In the genomic region with DNA sequence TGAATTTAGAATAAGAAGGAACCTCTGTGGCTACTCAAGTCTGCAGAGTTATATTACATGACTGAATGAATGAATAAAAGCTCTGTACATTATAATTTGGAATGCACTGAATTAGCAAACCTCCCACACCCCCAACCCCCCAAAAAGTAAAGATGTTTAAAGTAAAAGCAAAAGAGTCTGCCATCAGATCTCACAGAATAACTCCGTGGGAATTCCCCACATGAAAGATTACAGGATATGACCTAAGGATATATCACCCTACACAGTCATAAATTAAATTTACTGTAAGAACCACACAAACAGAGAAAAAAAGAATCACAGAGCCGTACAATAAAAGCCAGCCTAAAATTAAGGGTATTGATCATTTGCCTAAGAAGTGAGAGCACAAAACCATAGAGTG, we compare ENCODE assay signal across 10 cellular contexts.
DNase-seq lines count a peak whose midpoint lies in the region; ATAC-seq, FAIRE-seq and TF ChIP-seq lines count a peak whose summit lies in the region.
"Had no signal": no experiment of that assay in that cellular context is flagged by ENCODE, and none has a peak within 500 bp of the region (broad histone marks: within the 10 kb centered on the region; RNA-seq: fewer than 3 reads in every experiment).

No MANE protein-coding gene starts in this region.

- H3K4me1 ChIP-seq in adipocyte (ENCODE audit: control insufficient read depth, insufficient read depth, low read length) (no peaks in the 10 kb centered on the region), pancreas (no peaks in the 10 kb centered on the region)

- H3K4me3 ChIP-seq in adipocyte (ENCODE audit: low read length) (no peak overlapping the region), pancreas (no peak overlapping the region)

- H3K27ac ChIP-seq in pancreas = no peak overlapping the region

- ATAC-seq in GM19452 (IDR thresholded peaks at IDR 0.05; ENCODE audit: unreplicated experiment) (peak; percentile 66), HG03520 (IDR thresholded peaks at IDR 0.05; ENCODE audit: unreplicated experiment) (peak; percentile 65), pancreas (no peak)
- ATAC-seq: WTC11 had no signal

- whole genome bisulfite sequencing in pancreas, 2 donors = 27 to 37% methylated on average over 2 of the region's 2 CpGs

- peak; percentile 28 for DNase-seq in adipocyte (ENCODE audit: low read depth)
- peak in 3 of 4 experiments; percentile 7 to 26 (median 13) for DNase-seq in stimulated activated CD4-positive, alpha-beta T cell treated with anti-CD3 and anti-CD28 coated beads, Interleukin-1b, Interleukin-23, amount 100 ng/mL, for 24 hours (ENCODE audit: low read depth in 4 of 4, low spot score in 1 of 4)
- DNase-seq in urothelium cell line (ENCODE audit: low spot score) = no peak
- DNase-seq in NCI-H128 (lab: John Stamatoyannopoulos, UW; ENCODE audit: unreplicated experiment) = no peak
- no peak for DNase-seq in NCI-H1930 (lab: John Stamatoyannopoulos, UW)
- DNase-seq in pancreas = no peak
- DNase-seq: kidney had no signal

- TF ChIP-seq CTCF in pancreas (IDR thresholded peaks at IDR 0.05) = no peak

- H3K9me3 ChIP-seq in adipocyte (ENCODE audit: control insufficient read depth, low read length) (no peaks in the 10 kb centered on the region), pancreas (no peaks in the 10 kb centered on the region)

- no peak for FAIRE-seq in urothelium cell line (lab: Jason Lieb, UNC)
- FAIRE-seq in pancreas (lab: Jason Lieb, UNC) = no peak
- FAIRE-seq: kidney had no signal

- H3K36me3 ChIP-seq in adipocyte (ENCODE audit: control insufficient read depth, insufficient read depth, low read length, severe bottlenecking) (no peaks in the 10 kb centered on the region), pancreas (no peaks in the 10 kb centered on the region)

- H3K27me3 ChIP-seq in adipocyte (replicated peaks; ENCODE audit: control insufficient read depth, insufficient read depth, low read length) = no peaks in the 10 kb centered on the region
- H3K27me3 ChIP-seq in pancreas = no peaks in the 10 kb centered on the region

- H3K9ac ChIP-seq in adipocyte (ENCODE audit: low read length) = no peak overlapping the region

- intact Hi-C loops in pancreas (cut with DNase I) = no loop called here

Comparison
In these comparisons a context has a peak if more than half of its experiments do, and no peak if none do; other contexts are left out.
1. ATAC-seq: peak in GM19452 (single experiment) and HG03520 (single experiment); none in pancreas (0 of 4).
2. DNase-seq: peak in adipocyte (single experiment) and stimulated activated CD4-positive, alpha-beta T cell treated with anti-CD3 and anti-CD28 coated beads, Interleukin-1b, Interleukin-23, amount 100 ng/mL, for 24 hours (3 of 4); none in urothelium cell line (single experiment), NCI-H128 (single experiment), NCI-H1930 (0 of 2) and pancreas (0 of 6).